8 cellular contexts compared by ENCODE assay signal in genomic region chr9:35070823-35071813, GRCh38. TPM values are rescaled to one million over a fixed set of nuclear protein-coding genes. Genes with fewer than 3 reads are reported as not detected.
DNase-seq lines count a peak whose midpoint lies in the region; ATAC-seq lines count a peak whose summit lies in the region.

No MANE protein-coding gene starts in this region.

- H3K27ac ChIP-seq in skin epidermis = peak overlapping the region; percentile 94 to 100 (median 99)

- peak overlapping the region; percentile 94 for H3K4me3 Mint-ChIP-seq in activated CD4-positive, alpha-beta T cell treated with anti-CD3 and anti-CD28 coated beads, Interleukin-2, amount 10 ng/mL, durations not matched to agents 7 days and 5 days

- no peak for ATAC-seq in GM19035 (IDR thresholded peaks at IDR 0.05; ENCODE audit: unreplicated experiment)

- H3K36me3 Mint-ChIP-seq in activated CD4-positive, alpha-beta T cell treated with anti-CD3 and anti-CD28 coated beads, Interleukin-2, amount 10 ng/mL, durations not matched to agents 7 days and 5 days (ENCODE audit: low read depth) = peaks cover 65% of the 10 kb centered on the region

- H3K27ac Mint-ChIP-seq in activated CD4-positive, alpha-beta T cell treated with anti-CD3 and anti-CD28 coated beads, Interleukin-2, amount 10 ng/mL, durations not matched to agents 7 days and 5 days = peak overlapping the region; percentile 87

- POLR2A ChIA-PET in activated CD4-positive, alpha-beta T cell treated with anti-CD3 and anti-CD28 coated beads, Interleukin-2, amount 10 ng/mL, durations not matched to agents 7 days and 5 days (lab: Charles Lee) = interaction anchor here (0.6 to 1.8 kb wide), 4 partner anchors 9 to 77 kb away, joined by 3 to 8 read pairs (median 6); partner anchors contain the start of gene FANCG

- peak; percentile 20 for DNase-seq in activated CD4-positive, alpha-beta T cell treated with anti-CD3 and anti-CD28 coated beads for 48 hours
- no peak for DNase-seq in activated CD4-positive, alpha-beta T cell treated with anti-CD3 and anti-CD28 coated beads for 1 hour
- no peak for DNase-seq in activated CD4-positive, alpha-beta T cell treated with anti-CD3 and anti-CD28 coated beads, Interleukin-2, amount 10 ng/mL, durations not matched to agents 7 days and 5 days
- DNase-seq in hepatic stellate cell (ENCODE audit: low spot score) (peak; percentile 31), NCI-H524 (lab: John Stamatoyannopoulos, UW) (no peak), superior temporal gyrus (ENCODE audit: extremely low spot score) (no peak)

- peaks cover 54% of the 10 kb centered on the region for H3K4me1 Mint-ChIP-seq in activated CD4-positive, alpha-beta T cell treated with anti-CD3 and anti-CD28 coated beads, Interleukin-2, amount 10 ng/mL, durations not matched to agents 7 days and 5 days

- peak overlapping the region; percentile 80 to 98 (median 91) for H3K4me3 ChIP-seq in skin epidermis

- H3K27me3 Mint-ChIP-seq in activated CD4-positive, alpha-beta T cell treated with anti-CD3 and anti-CD28 coated beads, Interleukin-2, amount 10 ng/mL, durations not matched to agents 7 days and 5 days = no peaks in the 10 kb centered on the region

- H3K9me3 Mint-ChIP-seq in activated CD4-positive, alpha-beta T cell treated with anti-CD3 and anti-CD28 coated beads, Interleukin-2, amount 10 ng/mL, durations not matched to agents 7 days and 5 days = no peaks in the 10 kb centered on the region

- CTCF ChIA-PET in activated CD4-positive, alpha-beta T cell treated with anti-CD3 and anti-CD28 coated beads, Interleukin-2, amount 10 ng/mL, durations not matched to agents 7 days and 5 days (lab: Charles Lee) = interaction anchor here (1.1 to 2.8 kb wide), 7 partner anchors 9 to 35 kb away, joined by 3 to 17 read pairs (median 7); partner anchors contain the start of genes FANCG and PIGO

RNA-seq across cellular contexts. Expression of gene VCP, which starts 1.3 kb away (rescaled TPM):
- total RNA-seq in activated CD4-positive, alpha-beta T cell treated with anti-CD3 and anti-CD28 coated beads, Interleukin-2, amount 10 ng/mL, durations not matched to agents 7 days and 5 days = 100 to 1,000 TPM; 189 to 238 TPM

RNA-seq across cellular contexts. Expression of gene FANCG, which starts 8.6 kb away (rescaled TPM):
- total RNA-seq in activated CD4-positive, alpha-beta T cell treated with anti-CD3 and anti-CD28 coated beads, Interleukin-2, amount 10 ng/mL, durations not matched to agents 7 days and 5 days = 100 to 1,000 TPM; 117 to 123 TPM

RNA-seq across cellular contexts. Expression of gene PIGO, which starts 25.3 kb away (rescaled TPM):
- total RNA-seq in activated CD4-positive, alpha-beta T cell treated with anti-CD3 and anti-CD28 coated beads, Interleukin-2, amount 10 ng/mL, durations not matched to agents 7 days and 5 days = 10 to 100 TPM; 22.0 to 29.0 TPM

RNA-seq across cellular contexts. Expression of gene STOML2, which starts 31.8 kb away (rescaled TPM):
- 100 to 1,000 TPM; 104 to 108 TPM for total RNA-seq in activated CD4-positive, alpha-beta T cell treated with anti-CD3 and anti-CD28 coated beads, Interleukin-2, amount 10 ng/mL, durations not matched to agents 7 days and 5 days

RNA-seq across cellular contexts. Expression of gene ATOSB, which starts 44.5 kb away (rescaled TPM):
- total RNA-seq in activated CD4-positive, alpha-beta T cell treated with anti-CD3 and anti-CD28 coated beads, Interleukin-2, amount 10 ng/mL, durations not matched to agents 7 days and 5 days = 10 to 100 TPM; 15.6 to 17.6 TPM

Comparison
In these comparisons a context has a peak if more than half of its experiments do, and no peak if none do; other contexts are left out.
1. DNase-seq: peak in activated CD4-positive, alpha-beta T cell treated with anti-CD3 and anti-CD28 coated beads for 48 hours (single experiment) and hepatic stellate cell (single experiment); none in activated CD4-positive, alpha-beta T cell treated with anti-CD3 and anti-CD28 coated beads for 1 hour (single experiment), activated CD4-positive, alpha-beta T cell treated with anti-CD3 and anti-CD28 coated beads, Interleukin-2, amount 10 ng/mL, durations not matched to agents 7 days and 5 days (single experiment), NCI-H524 (0 of 2) and superior temporal gyrus (single experiment).